19 cellular contexts compared by ENCODE assay signal in genomic region chrX:131331152-131331551, GRCh38. TPM values are rescaled to one million over a fixed set of nuclear protein-coding genes. Genes with fewer than 3 reads are reported as not detected.
"Had no signal": no experiment of that assay in that cellular context is flagged by ENCODE, and none has a peak within 500 bp of the region (broad histone marks: within the 10 kb centered on the region; RNA-seq: fewer than 3 reads in every experiment).

No MANE protein-coding gene starts in this region.

- H3K27me3 Mint-ChIP-seq: activated naive CD8-positive, alpha-beta T cell treated with anti-CD3 and anti-CD28 coated beads, Interleukin-2, amount 50 U/mL, for 24 hours; activated T-helper 17 cell treated with anti-CD3 and anti-CD28 coated beads, Interleukin-2, amount 50 U/mL, for 72 hours; naive B cell; stimulated activated naive CD8-positive, alpha-beta T cell treated with anti-CD3 and anti-CD28 coated beads, Interleukin-15, amount 100 ng/mL, for 72 hours had no signal

- H3K4me1 Mint-ChIP-seq: activated naive CD8-positive, alpha-beta T cell treated with anti-CD3 and anti-CD28 coated beads, Interleukin-2, amount 50 U/mL, for 24 hours; activated T-helper 17 cell treated with anti-CD3 and anti-CD28 coated beads, Interleukin-2, amount 50 U/mL, for 72 hours; naive B cell; stimulated activated naive CD8-positive, alpha-beta T cell treated with anti-CD3 and anti-CD28 coated beads, Interleukin-15, amount 100 ng/mL, for 72 hours had no signal

- DNase-seq: activated CD4-positive, alpha-beta T cell treated with anti-CD3 and anti-CD28 coated beads, Interleukin-2, amount 50 U/mL, for 48 hours; activated naive CD4-positive, alpha-beta T cell treated with anti-CD3 and anti-CD28 coated beads for 36 hours; activated naive CD8-positive, alpha-beta T cell treated with anti-CD3 and anti-CD28 coated beads, Interleukin-2, amount 50 U/mL, for 24 hours; erythroblast; naive B cell; stimulated activated CD4-positive, alpha-beta T cell treated with anti-CD3 and anti-CD28 coated beads, Interleukin-1b, Interleukin-23, amount 100 ng/mL, for 48 hours; stimulated activated naive CD8-positive, alpha-beta T cell treated with anti-CD3 and anti-CD28 coated beads, Interleukin-15, amount 100 ng/mL, for 72 hours; testis; upper lobe of left lung had no signal

- H3K36me3 ChIP-seq: ascending aorta, gastroesophageal sphincter, neutrophil, upper lobe of left lung had no signal

- ATAC-seq: activated naive CD8-positive, alpha-beta T cell treated with anti-CD3 and anti-CD28 coated beads, Interleukin-2, amount 50 U/mL, for 24 hours; activated T-helper 17 cell treated with anti-CD3 and anti-CD28 coated beads, Interleukin-2, amount 50 U/mL, for 72 hours; gastroesophageal sphincter; left lobe of liver; stimulated activated naive CD8-positive, alpha-beta T cell treated with anti-CD3 and anti-CD28 coated beads, Interleukin-15, amount 100 ng/mL, for 72 hours had no signal

- H3K27ac Mint-ChIP-seq: activated naive CD4-positive, alpha-beta T cell treated with anti-CD3 and anti-CD28 coated beads for 36 hours; activated naive CD8-positive, alpha-beta T cell treated with anti-CD3 and anti-CD28 coated beads, Interleukin-2, amount 50 U/mL, for 24 hours; activated T-helper 17 cell treated with anti-CD3 and anti-CD28 coated beads, Interleukin-2, amount 50 U/mL, for 72 hours; naive B cell; stimulated activated naive CD8-positive, alpha-beta T cell treated with anti-CD3 and anti-CD28 coated beads, Interleukin-15, amount 100 ng/mL, for 72 hours had no signal

- FAIRE-seq: keratinocyte had no signal

- H3K27me3 ChIP-seq: ascending aorta, gastroesophageal sphincter, neutrophil, testis, upper lobe of left lung had no signal

- H2AFZ ChIP-seq: parathyroid adenoma had no signal

- H3K9me3 ChIP-seq: ascending aorta, gastroesophageal sphincter, neutrophil, testis, upper lobe of left lung had no signal

- H3K27ac ChIP-seq: ascending aorta, gastroesophageal sphincter, neutrophil, parathyroid adenoma, testis, upper lobe of left lung, VCaP had no signal

- H3K4me3 ChIP-seq: ascending aorta, gastroesophageal sphincter, testis, upper lobe of left lung had no signal

- H3K4me1 ChIP-seq: ascending aorta, gastroesophageal sphincter, parathyroid adenoma, testis, upper lobe of left lung had no signal

- H3K4me3 Mint-ChIP-seq: activated naive CD4-positive, alpha-beta T cell treated with anti-CD3 and anti-CD28 coated beads for 36 hours; activated naive CD8-positive, alpha-beta T cell treated with anti-CD3 and anti-CD28 coated beads, Interleukin-2, amount 50 U/mL, for 24 hours; activated T-helper 17 cell treated with anti-CD3 and anti-CD28 coated beads, Interleukin-2, amount 50 U/mL, for 72 hours; naive B cell; stimulated activated naive CD8-positive, alpha-beta T cell treated with anti-CD3 and anti-CD28 coated beads, Interleukin-15, amount 100 ng/mL, for 72 hours had no signal

- H3K9ac ChIP-seq: parathyroid adenoma had no signal

- H3K9me3 Mint-ChIP-seq: activated naive CD4-positive, alpha-beta T cell treated with anti-CD3 and anti-CD28 coated beads for 36 hours; activated naive CD8-positive, alpha-beta T cell treated with anti-CD3 and anti-CD28 coated beads, Interleukin-2, amount 50 U/mL, for 24 hours had no signal

- H3K79me2 ChIP-seq: parathyroid adenoma had no signal

RNA-seq across cellular contexts. Expression of gene IGSF1, which starts 42.0 kb away (rescaled TPM):
- total RNA-seq: activated naive CD4-positive, alpha-beta T cell treated with anti-CD3 and anti-CD28 coated beads for 36 hours; activated T-helper 17 cell treated with anti-CD3 and anti-CD28 coated beads, Interleukin-2, amount 50 U/mL, for 72 hours; lung microvascular endothelial cell; mononuclear cell had no signal
- polyA plus RNA-seq: keratinocyte had no signal
